20 cellular contexts compared by ENCODE assay signal in the genomic region with DNA sequence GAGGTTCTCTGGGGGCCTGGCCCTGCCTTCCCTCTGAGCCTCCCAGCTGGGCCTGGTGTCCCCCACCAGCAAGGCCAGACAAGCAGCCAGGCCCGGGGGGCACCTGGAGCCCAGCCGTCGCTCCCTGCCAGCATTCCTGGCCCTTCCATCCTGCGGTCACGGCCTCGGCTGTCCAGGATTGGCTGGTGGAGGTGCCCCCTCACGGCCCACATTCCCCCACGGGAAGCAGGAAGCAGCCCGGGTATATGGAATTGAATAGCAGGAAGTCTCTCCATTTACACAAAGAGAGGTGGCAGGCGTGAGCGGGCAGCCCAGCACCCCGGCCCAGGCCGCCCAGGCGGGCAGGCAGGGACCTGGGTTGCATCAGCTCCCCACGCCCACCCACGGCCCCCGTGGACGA. TPM values are rescaled to one million over a fixed set of nuclear protein-coding genes. Genes with fewer than 3 reads are reported as not detected.
DNase-seq lines count a peak whose midpoint lies in the region; ATAC-seq and TF ChIP-seq lines count a peak whose summit lies in the region.
"Had no signal": no experiment of that assay in that cellular context is flagged by ENCODE, and none has a peak within 500 bp of the region (broad histone marks: within the 10 kb centered on the region; RNA-seq: fewer than 3 reads in every experiment).

No MANE protein-coding gene starts in this region.

- POLR2A ChIA-PET in MCF 10A (lab: Yijun Ruan, JAX): interaction anchor here (0.7 kb wide), 1 partner anchor 349 kb away, joined by 3 read pairs; no protein-coding TSS in a partner anchor

- H3K4me3 ChIP-seq in breast epithelium (peak overlapping the region; percentile 38 to 63 (median 44)), sigmoid colon (peak overlapping the region in 3 of 4 donors; percentile 12 to 27 (median 22)), uterus (peak overlapping the region in 1 of 2 donors; percentile 21), neural progenitor cell (no peak overlapping the region)
- H3K4me3 ChIP-seq: hepatocyte had no signal

- BruUV-seq in MCF 10A (replicated peaks; lab: Mats Ljungman, UMichigan): no TSS peak

- no peak overlapping the region for H3K4me2 ChIP-seq in neural progenitor cell
- H3K4me2 ChIP-seq: hepatocyte had no signal

- H3K4me1 ChIP-seq in breast epithelium (peaks cover 0 to 6% of the 10 kb centered on the region in 2 donors), sigmoid colon (no peaks in the 10 kb centered on the region), uterus (no peaks in the 10 kb centered on the region), neural progenitor cell (no peaks in the 10 kb centered on the region)

- TF ChIP-seq POLR2A in breast epithelium (IDR thresholded peaks at IDR 0.05) (no peak), sigmoid colon (IDR thresholded peaks at IDR 0.05) (no peak), uterus (IDR thresholded peaks at IDR 0.05) (peak; percentile 27 to 41)

- no peaks in the 10 kb centered on the region for H3K79me2 ChIP-seq in neural progenitor cell (ENCODE audit: low read depth)
- H3K79me2 ChIP-seq: hepatocyte had no signal

- H3K27ac ChIP-seq in breast epithelium: peak overlapping the region; percentile 82 to 92
- H3K27ac ChIP-seq in sigmoid colon: peak overlapping the region in 2 of 4 donors; percentile 33 to 37
- peak overlapping the region; percentile 40 to 76 for H3K27ac ChIP-seq in uterus
- no peak overlapping the region for H3K27ac ChIP-seq in neural progenitor cell
- H3K27ac ChIP-seq: 22Rv1, hepatocyte had no signal

- peak in 1 of 2 donors; percentile 72 for DNase-seq in breast epithelium (ENCODE audit: low spot score in 2 of 2)
- no peak for DNase-seq in MCF 10A (ENCODE audit: unreplicated experiment)
- peak; percentile 57 for DNase-seq in glomerular endothelial cell (ENCODE audit: extremely low read depth, low read depth, low spot score)
- no peak for DNase-seq in sigmoid colon
- peak in 1 of 2 donors; percentile 61 for DNase-seq in uterus
- no peak for DNase-seq in activated CD4-positive, alpha-beta T cell treated with anti-CD3 and anti-CD28 coated beads, Interleukin-2, amount 50 U/mL, for 1 hour
- DNase-seq in neural progenitor cell (ENCODE audit: low spot score): no peak
- DNase-seq: activated naive CD8-positive, alpha-beta T cell treated with anti-CD3 and anti-CD28 coated beads for 36 hours; effector CD4-positive, alpha-beta T cell; islet precursor cell; KG1; NCI-H1092; NCI-H526; SIG-M5; stimulated activated naive B cell treated with anti-CD40 and anti-IgM and Interleukin-4, amounts not matched to agents 10 μg/mL and 1 μg/mL and 100 μg/mL, for 72 hours had no signal

- H3K9me3 ChIP-seq in breast epithelium (no peaks in the 10 kb centered on the region), sigmoid colon (no peaks in the 10 kb centered on the region), uterus (no peaks in the 10 kb centered on the region), neural progenitor cell (ENCODE audit: low read depth) (no peaks in the 10 kb centered on the region)

- intact Hi-C loops in breast epithelium (cut with DNase I; ENCODE audit: low total_unique reads): no loop called here
- intact Hi-C loops in MCF 10A (cut with micrococcal nuclease): no loop called here
- intact Hi-C loops in sigmoid colon (cut with DNase I): no loop called here
- intact Hi-C loops in uterus (cut with DNase I; ENCODE audit: low total_unique reads): no loop called here

- no peak for ATAC-seq in HG03439 (IDR thresholded peaks at IDR 0.05; ENCODE audit: unreplicated experiment)
- ATAC-seq: stimulated activated naive B cell treated with anti-CD40 and anti-IgM and Interleukin-4, amounts not matched to agents 10 μg/mL and 1 μg/mL and 100 μg/mL, for 72 hours; WTC11 had no signal

- H3K27me3 Mint-ChIP-seq in MCF 10A (ENCODE audit: insufficient read depth, unreplicated experiment) (no peaks in the 10 kb centered on the region), neural progenitor cell (ENCODE audit: insufficient read depth, low read depth) (no peaks in the 10 kb centered on the region)
- H3K27me3 Mint-ChIP-seq: activated naive CD8-positive, alpha-beta T cell treated with anti-CD3 and anti-CD28 coated beads for 36 hours; stimulated activated naive B cell treated with anti-CD40 and anti-IgM and Interleukin-4, amounts not matched to agents 10 μg/mL and 1 μg/mL and 100 μg/mL, for 72 hours had no signal

- H3K36me3 Mint-ChIP-seq in MCF 10A (ENCODE audit: insufficient read depth, unreplicated experiment): peaks cover 43% of the 10 kb centered on the region
- H3K36me3 Mint-ChIP-seq in neural progenitor cell: peaks cover 4% of the 10 kb centered on the region

- CTCF ChIA-PET in MCF 10A (lab: Yijun Ruan, JAX): no interaction called here

- no peak overlapping the region for H2AFZ ChIP-seq in neural progenitor cell (replicated peaks)
- H2AFZ ChIP-seq: hepatocyte had no signal

- H3F3A ChIP-seq in neural progenitor cell (ENCODE audit: low read depth): no peaks in the 10 kb centered on the region

- WGBS in sigmoid colon, 2 donors: 90 to 92% methylated on average over 18 of the region's 18 CpGs

- H3K4me1 Mint-ChIP-seq in MCF 10A (ENCODE audit: insufficient read depth, unreplicated experiment) (no peaks in the 10 kb centered on the region), neural progenitor cell (no peaks in the 10 kb centered on the region)
- H3K4me1 Mint-ChIP-seq: activated naive CD8-positive, alpha-beta T cell treated with anti-CD3 and anti-CD28 coated beads for 36 hours; WTC11 had no signal

- H3K27ac Mint-ChIP-seq in MCF 10A (ENCODE audit: low read depth, unreplicated experiment) (no peak overlapping the region), neural progenitor cell (no peak overlapping the region)
- H3K27ac Mint-ChIP-seq: activated naive CD8-positive, alpha-beta T cell treated with anti-CD3 and anti-CD28 coated beads for 36 hours; stimulated activated naive B cell treated with anti-CD40 and anti-IgM and Interleukin-4, amounts not matched to agents 10 μg/mL and 1 μg/mL and 100 μg/mL, for 72 hours; T-helper 1 cell treated with Interleukin-12 subunit alpha and Interleukin-12 subunit beta and Interleukin-4 antibody, amounts not matched to agents 30 μg/mL and 1 μg/mL, for 36 hours; WTC11 had no signal

- H3K4me3 Mint-ChIP-seq in MCF 10A (ENCODE audit: unreplicated experiment) (no peak overlapping the region), neural progenitor cell (no peak overlapping the region)
- H3K4me3 Mint-ChIP-seq: activated naive CD8-positive, alpha-beta T cell treated with anti-CD3 and anti-CD28 coated beads for 36 hours; stimulated activated naive B cell treated with anti-CD40 and anti-IgM and Interleukin-4, amounts not matched to agents 10 μg/mL and 1 μg/mL and 100 μg/mL, for 72 hours; T-helper 1 cell treated with Interleukin-12 subunit alpha and Interleukin-12 subunit beta and Interleukin-4 antibody, amounts not matched to agents 30 μg/mL and 1 μg/mL, for 36 hours; WTC11 had no signal

- no peaks in the 10 kb centered on the region for H3K36me3 ChIP-seq in breast epithelium
- H3K36me3 ChIP-seq in sigmoid colon: peaks cover 14 to 96% (median 63%) of the 10 kb centered on the region in 4 donors
- no peaks in the 10 kb centered on the region for H3K36me3 ChIP-seq in uterus
- no peaks in the 10 kb centered on the region for H3K36me3 ChIP-seq in neural progenitor cell

- H3K9ac ChIP-seq in neural progenitor cell: no peak overlapping the region

- TF ChIP-seq CTCF in breast epithelium (IDR thresholded peaks at IDR 0.05) (no peak), MCF 10A (IDR thresholded peaks at IDR 0.05; ENCODE audit: unreplicated experiment) (no peak), sigmoid colon (IDR thresholded peaks at IDR 0.05) (no peak), uterus (IDR thresholded peaks at IDR 0.05) (peak in 1 of 4 experiments; percentile 11), neural progenitor cell (IDR thresholded peaks at IDR 0.05) (no peak)

- TF ChIP-seq EP300 in sigmoid colon (IDR thresholded peaks at IDR 0.05): no peak

- no peaks in the 10 kb centered on the region for H3K27me3 ChIP-seq in breast epithelium
- no peaks in the 10 kb centered on the region for H3K27me3 ChIP-seq in sigmoid colon
- H3K27me3 ChIP-seq in uterus: no peaks in the 10 kb centered on the region
- H3K27me3 ChIP-seq in neural progenitor cell: no peaks in the 10 kb centered on the region
- H3K27me3 ChIP-seq: hepatocyte had no signal

- H4K20me1 ChIP-seq in neural progenitor cell (ENCODE audit: low read depth): no peaks in the 10 kb centered on the region

- H3K9me3 Mint-ChIP-seq in MCF 10A (ENCODE audit: unreplicated experiment): no peaks in the 10 kb centered on the region
- no peaks in the 10 kb centered on the region for H3K9me3 Mint-ChIP-seq in neural progenitor cell
- H3K9me3 Mint-ChIP-seq: activated naive CD8-positive, alpha-beta T cell treated with anti-CD3 and anti-CD28 coated beads for 36 hours; stimulated activated naive B cell treated with anti-CD40 and anti-IgM and Interleukin-4, amounts not matched to agents 10 μg/mL and 1 μg/mL and 100 μg/mL, for 72 hours; T-helper 1 cell treated with Interleukin-12 subunit alpha and Interleukin-12 subunit beta and Interleukin-4 antibody, amounts not matched to agents 30 μg/mL and 1 μg/mL, for 36 hours; WTC11 had no signal

RNA-seq across cellular contexts. Expression of gene TRAF7, which starts 14.5 kb away (rescaled TPM):
- total RNA-seq in breast epithelium: 10 to 100 TPM; 28.4 to 35.4 (median 32.5) TPM
- 87.4 and 98.6 TPM in 2 replicates for total RNA-seq in MCF 10A (2022)
- total RNA-seq in glomerular endothelial cell: 88.4 and 102 TPM in 2 replicates
- 10 to 100 TPM; 30.3 to 46.3 (median 34.9) TPM for total RNA-seq in sigmoid colon
- polyA plus RNA-seq in sigmoid colon: 10 to 100 TPM; 45.0 to 65.1 (median 63.6) TPM
- 10 to 100 TPM; 15.3 to 97.1 (median 51.7) TPM for total RNA-seq in uterus
- 24.1 and 63.6 TPM in 2 replicates for total RNA-seq in neural progenitor cell (ENCODE audit: low replicate concordance)

RNA-seq across cellular contexts. Expression of gene RAB26, which starts 21.7 kb away (rescaled TPM):
- total RNA-seq in breast epithelium (1 to 10 TPM in 2 of 3 donors, not detected in 1; 3.5 to 3.9 TPM), MCF 10A (2022) (0.81 and 1.0 TPM in 2 replicates), glomerular endothelial cell (0.48 and 1.3 TPM in 2 replicates), sigmoid colon (1 to 10 TPM in 2 of 4 donors, under 1 TPM in 1, not detected in 1; 0.68 to 3.0 (median 1.8) TPM), uterus (under 1 TPM in 1 of 4 donors, not detected in 3; 0.21 TPM), neural progenitor cell (ENCODE audit: low replicate concordance) (2.1 and 4.4 TPM in 2 replicates)
- polyA plus RNA-seq in sigmoid colon: 10 to 100 TPM; 13.9 to 18.8 (median 16.2) TPM

RNA-seq across cellular contexts. Expression of gene CASKIN1, which starts 26.3 kb away (rescaled TPM):
- total RNA-seq in breast epithelium (under 1 TPM in 2 of 3 donors, not detected in 1; 0.33 to 0.44 TPM), MCF 10A (2022) (0.10 and 0.14 TPM in 2 replicates), glomerular endothelial cell (0.10 and 0.18 TPM in 2 replicates), sigmoid colon (under 1 TPM in 3 of 4 donors, not detected in 1; 0.27 to 0.55 (median 0.36) TPM), uterus (1 to 10 TPM in 1 of 4 donors, under 1 TPM in 1, not detected in 2; 0.40 to 2.7 TPM), neural progenitor cell (ENCODE audit: low replicate concordance) (1.6 and 9.0 TPM in 2 replicates)
- polyA plus RNA-seq in sigmoid colon: under 1 TPM; under 0.01 to 0.44 (median 0.23) TPM

RNA-seq across cellular contexts. Expression of gene PKD1, which starts 34.4 kb away (rescaled TPM):
- total RNA-seq in breast epithelium: 100 to 1,000 TPM in 2 of 3 donors, 10 to 100 TPM in 1; 74.2 to 110 (median 107) TPM
- total RNA-seq in MCF 10A (2022): 159 and 187 TPM in 2 replicates
- total RNA-seq in glomerular endothelial cell: 62.4 and 147 TPM in 2 replicates
- 100 to 1,000 TPM in 2 of 4 donors, 10 to 100 TPM in 2; 81.6 to 372 (median 134) TPM for total RNA-seq in sigmoid colon
- polyA plus RNA-seq in sigmoid colon: 10 to 100 TPM; 10.6 to 61.4 (median 11.4) TPM
- 100 to 1,000 TPM; 149 to 383 (median 197) TPM for total RNA-seq in uterus
- total RNA-seq in neural progenitor cell (ENCODE audit: low replicate concordance): 16.9 and 73.4 TPM in 2 replicates

RNA-seq across cellular contexts. Expression of gene MLST8, which starts 35.2 kb away (rescaled TPM):
- total RNA-seq in breast epithelium: 10 to 100 TPM; 42.7 to 48.1 (median 46.5) TPM
- total RNA-seq in MCF 10A (2022): 63.4 and 87.6 TPM in 2 replicates
- 63.4 and 63.9 TPM in 2 replicates for total RNA-seq in glomerular endothelial cell
- total RNA-seq in sigmoid colon: 10 to 100 TPM; 30.6 to 48.5 (median 37.1) TPM
- polyA plus RNA-seq in sigmoid colon: 10 to 100 TPM; 41.4 to 58.7 (median 42.0) TPM
- total RNA-seq in uterus: 10 to 100 TPM in 3 of 4 donors, 1 to 10 TPM in 1; 9.3 to 32.8 (median 21.5) TPM
- total RNA-seq in neural progenitor cell (ENCODE audit: low replicate concordance): 24.9 and 89.0 TPM in 2 replicates

Comparison
In these comparisons a context has a peak if more than half of its experiments do, and no peak if none do; other contexts are left out.
1. POLR2A ChIP-seq: peak in uterus (2 of 2); none in breast epithelium (single experiment) and sigmoid colon (0 of 2).